ENCODE assay signal across 8 cellular contexts in genomic region chr10:3783313-3783689, GRCh38. TPM values are rescaled to one million over a fixed set of nuclear protein-coding genes. Genes with fewer than 3 reads are reported as not detected.
DNase-seq lines count a peak whose midpoint lies in the region; ATAC-seq and TF ChIP-seq lines count a peak whose summit lies in the region.

No MANE protein-coding gene starts in this region.

- CTCF ChIA-PET in Calu3 (lab: Charles Lee), result interaction anchor here (0.7 to 1.3 kb wide), 4 partner anchors 22 to 103 kb away, joined by 3 to 5 read pairs (median 4); no protein-coding TSS in a partner anchor

- H3K4me1 Mint-ChIP-seq in Calu3 (ENCODE audit: low read depth, unreplicated experiment), result peaks cover 53% of the 10 kb centered on the region
- H3K4me1 Mint-ChIP-seq in dendritic cell treated with granulocyte-macrophage colony-stimulating factor and Interleukin-4, amounts not matched to agents 40 ng/mL and 50 ng/mL, for 4 days (ENCODE audit: low read depth), result peaks cover 45% of the 10 kb centered on the region
- H3K4me1 Mint-ChIP-seq in stimulated activated effector memory CD8-positive, alpha-beta T cell treated with anti-CD3 and anti-CD28 coated beads, Interleukin-12 subunit alpha, Interleukin-12 subunit beta, amount 100 ng/mL, for 72 hours, result peaks cover 61% of the 10 kb centered on the region

- H3K27me3 Mint-ChIP-seq in Calu3 (ENCODE audit: unreplicated experiment), result peaks cover 14% of the 10 kb centered on the region
- H3K27me3 Mint-ChIP-seq in dendritic cell treated with granulocyte-macrophage colony-stimulating factor and Interleukin-4, amounts not matched to agents 40 ng/mL and 50 ng/mL, for 4 days, result no peaks in the 10 kb centered on the region

- H3K36me3 ChIP-seq in MM.1S (replicated peaks; ENCODE audit: insufficient read depth, low read length), result peaks cover 41% of the 10 kb centered on the region
- H3K36me3 ChIP-seq in lower lobe of right lung, result peaks cover 40% of the 10 kb centered on the region

- peak overlapping the region; percentile 98 for H3K4me3 Mint-ChIP-seq in Calu3 (ENCODE audit: low read depth, unreplicated experiment)
- H3K4me3 Mint-ChIP-seq in dendritic cell treated with granulocyte-macrophage colony-stimulating factor and Interleukin-4, amounts not matched to agents 40 ng/mL and 50 ng/mL, for 4 days, result peak overlapping the region; percentile 86
- peak overlapping the region; percentile 98 for H3K4me3 Mint-ChIP-seq in stimulated activated effector memory CD8-positive, alpha-beta T cell treated with anti-CD3 and anti-CD28 coated beads, Interleukin-12 subunit alpha, Interleukin-12 subunit beta, amount 100 ng/mL, for 72 hours

- peak overlapping the region; percentile 100 for H3K27ac Mint-ChIP-seq in Calu3 (ENCODE audit: unreplicated experiment)
- peak overlapping the region; percentile 99 for H3K27ac Mint-ChIP-seq in dendritic cell treated with granulocyte-macrophage colony-stimulating factor and Interleukin-4, amounts not matched to agents 40 ng/mL and 50 ng/mL, for 4 days
- H3K27ac Mint-ChIP-seq in stimulated activated effector memory CD8-positive, alpha-beta T cell treated with anti-CD3 and anti-CD28 coated beads, Interleukin-12 subunit alpha, Interleukin-12 subunit beta, amount 100 ng/mL, for 72 hours, result peak overlapping the region; percentile 100

- H2AFZ ChIP-seq in MM.1S (ENCODE audit: low read length), result no peak overlapping the region

- BruUV-seq in Calu3 (replicated peaks; lab: Mats Ljungman, UMichigan), result no TSS peak

- no peaks in the 10 kb centered on the region for H3K9me3 Mint-ChIP-seq in Calu3 (ENCODE audit: low read depth, unreplicated experiment)
- H3K9me3 Mint-ChIP-seq in dendritic cell treated with granulocyte-macrophage colony-stimulating factor and Interleukin-4, amounts not matched to agents 40 ng/mL and 50 ng/mL, for 4 days, result no peaks in the 10 kb centered on the region
- no peaks in the 10 kb centered on the region for H3K9me3 Mint-ChIP-seq in stimulated activated effector memory CD8-positive, alpha-beta T cell treated with anti-CD3 and anti-CD28 coated beads, Interleukin-12 subunit alpha, Interleukin-12 subunit beta, amount 100 ng/mL, for 72 hours

- TF ChIP-seq CTCF in Calu3 (IDR thresholded peaks at IDR 0.05; ENCODE audit: unreplicated experiment) (no peak), MM.1S (IDR thresholded peaks at IDR 0.05; ENCODE audit: low read length) (no peak), lower lobe of right lung (IDR thresholded peaks at IDR 0.05) (no peak)

- peaks cover 62% of the 10 kb centered on the region for H3F3A ChIP-seq in MM.1S (ENCODE audit: insufficient read depth, low read length)

- peak overlapping the region; percentile 99 for H3K27ac ChIP-seq in MM.1S (ENCODE audit: low read length)
- peak overlapping the region; percentile 100 for H3K27ac ChIP-seq in lower lobe of right lung

- H3K4me1 ChIP-seq in MM.1S (ENCODE audit: low read length) (peaks cover 22% of the 10 kb centered on the region), lower lobe of right lung (peaks cover 40% of the 10 kb centered on the region)

- intact Hi-C loops in Calu3 (cut with micrococcal nuclease; ENCODE audit: unreplicated experiment), result loop anchor here (2.0 to 10.0 kb wide), 3 partner anchors 104 to 892 kb away; no protein-coding TSS in a partner anchor
- intact Hi-C loops in dendritic cell treated with granulocyte-macrophage colony-stimulating factor and Interleukin-4, amounts not matched to agents 40 ng/mL and 50 ng/mL, for 4 days (cut with micrococcal nuclease), result loop anchor here (10.0 kb wide), 1 partner anchor 982 kb away; no protein-coding TSS in a partner anchor
- intact Hi-C loops in lower lobe of right lung (cut with DNase I), result no loop called here

- no peaks in the 10 kb centered on the region for H3K9me2 ChIP-seq in MM.1S (replicated peaks; ENCODE audit: insufficient read depth, low read length)

- H3K9me3 ChIP-seq in MM.1S (replicated peaks; ENCODE audit: insufficient read depth, low read length), result no peaks in the 10 kb centered on the region
- no peaks in the 10 kb centered on the region for H3K9me3 ChIP-seq in lower lobe of right lung

- peak overlapping the region; percentile 78 for H3K4me2 ChIP-seq in MM.1S (ENCODE audit: low read depth, low read length)

- H3K79me2 ChIP-seq in MM.1S (ENCODE audit: low read length), result peaks cover 71% of the 10 kb centered on the region

- H3K27me3 ChIP-seq in MM.1S (replicated peaks; ENCODE audit: insufficient read depth, low read length) (no peaks in the 10 kb centered on the region), lower lobe of right lung (ENCODE audit: low read depth) (no peaks in the 10 kb centered on the region)

- DNase-seq in Calu3 (peak; percentile 64), MM.1S (peak; percentile 90), lower lobe of right lung (peak; percentile 69), NCI-H2171 treated with DMSO at 0.1 percent for 48 hours (lab: John Stamatoyannopoulos, UW) (no peak)
- DNase-seq in activated CD4-positive, CD25-positive, alpha-beta regulatory T cell treated with anti-CD3 and anti-CD28 coated beads, Interleukin-2, amount 50 U/mL, for 72 hours, result peak; percentile 64
- DNase-seq in stimulated activated effector memory CD8-positive, alpha-beta T cell treated with anti-CD3 and anti-CD28 coated beads, Interleukin-12 subunit alpha, Interleukin-12 subunit beta, amount 100 ng/mL, for 72 hours (ENCODE audit: low spot score in 2 of 2), result peak in 1 of 2 donors; percentile 44

- H3K4me3 ChIP-seq in MM.1S (ENCODE audit: low read length) (peak overlapping the region; percentile 85), lower lobe of right lung (peak overlapping the region; percentile 90)

- H3K9ac ChIP-seq in MM.1S (ENCODE audit: low read length), result peak overlapping the region; percentile 98

- peaks cover 14% of the 10 kb centered on the region; the same call in 1 of the 2 replicates for H4K20me1 ChIP-seq in MM.1S (ENCODE audit: insufficient read depth, low read length)

- peak; percentile 24 for ATAC-seq in GM21423 (IDR thresholded peaks at IDR 0.05; ENCODE audit: unreplicated experiment)
- peak; percentile 0 to 2 for ATAC-seq in lower lobe of right lung
- peak; percentile 41 for ATAC-seq in stimulated activated effector memory CD8-positive, alpha-beta T cell treated with anti-CD3 and anti-CD28 coated beads, Interleukin-12 subunit alpha, Interleukin-12 subunit beta, amount 100 ng/mL, for 72 hours

- peaks cover 89% of the 10 kb centered on the region for H3K36me3 Mint-ChIP-seq in Calu3 (ENCODE audit: insufficient read depth, unreplicated experiment)
- peaks cover 79% of the 10 kb centered on the region for H3K36me3 Mint-ChIP-seq in dendritic cell treated with granulocyte-macrophage colony-stimulating factor and Interleukin-4, amounts not matched to agents 40 ng/mL and 50 ng/mL, for 4 days (ENCODE audit: low read depth)
- peaks cover 89% of the 10 kb centered on the region for H3K36me3 Mint-ChIP-seq in stimulated activated effector memory CD8-positive, alpha-beta T cell treated with anti-CD3 and anti-CD28 coated beads, Interleukin-12 subunit alpha, Interleukin-12 subunit beta, amount 100 ng/mL, for 72 hours

RNA-seq across cellular contexts. Expression of gene KLF6, which starts 1.7 kb away (rescaled TPM):
- total RNA-seq in Calu3 (2022) (140 and 161 TPM in 2 replicates), lower lobe of right lung (242 TPM)
